ENCODE assay signal across 9 cellular contexts in the genomic region with DNA sequence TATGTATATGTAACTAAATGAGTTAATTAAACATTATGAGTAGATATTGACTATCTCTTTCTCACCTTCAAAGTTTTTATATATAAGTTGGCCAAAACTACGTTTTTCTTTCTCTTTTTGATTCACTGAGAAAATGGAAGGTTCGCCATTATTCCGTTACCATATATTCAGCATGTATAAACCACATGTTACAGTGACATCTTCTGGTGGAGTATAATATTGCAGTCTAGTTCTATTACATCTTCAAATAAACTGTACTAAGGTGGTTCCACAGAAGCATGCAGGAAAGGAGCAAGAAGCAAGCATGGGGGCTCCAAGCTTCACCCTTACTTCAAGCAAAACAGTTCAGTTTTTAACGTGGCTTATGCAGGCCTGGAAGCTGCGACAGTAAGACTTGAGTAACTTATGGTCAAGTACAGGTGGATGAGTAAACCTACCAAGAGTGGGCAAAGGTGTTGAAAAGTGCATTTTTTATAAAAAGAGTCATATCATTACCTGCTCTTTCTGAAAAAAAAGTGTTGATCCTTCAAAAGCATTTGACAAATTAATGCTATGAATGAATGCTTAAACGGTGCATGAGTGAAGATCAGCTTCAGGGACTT.
A peak's percentile ranks its signal among the peaks of the same experiment; 100 is the strongest.
DNase-seq lines count a peak whose midpoint lies in the region; ATAC-seq, FAIRE-seq and TF ChIP-seq lines count a peak whose summit lies in the region.
"Had no signal": no experiment of that assay in that cellular context is flagged by ENCODE, and none has a peak within 500 bp of the region (broad histone marks: within the 10 kb centered on the region; RNA-seq: fewer than 3 reads in every experiment).

No MANE protein-coding gene starts in this region.

- CTCF ChIA-PET in CD8-positive, alpha-beta T cell (lab: Charles Lee): interaction anchor here (0.6 to 1.5 kb wide), 6 partner anchors 11 to 33 kb away, joined by 3 to 5 read pairs (median 3); no protein-coding TSS in a partner anchor

- no peak overlapping the region for H3K4me3 ChIP-seq in CD8-positive, alpha-beta T cell (ENCODE audit: low read depth, low read length)
- H3K4me3 ChIP-seq in bronchial epithelial cell (ENCODE audit: low read depth, low read length): no peak overlapping the region

- peaks cover 17% of the 10 kb centered on the region for H3K27me3 Mint-ChIP-seq in CD8-positive, alpha-beta T cell (ENCODE audit: low read depth)
- peaks cover 3% of the 10 kb centered on the region for H3K27me3 Mint-ChIP-seq in type B pancreatic cell

- DNase-seq in CD8-positive, alpha-beta T cell: no peak
- DNase-seq in NCI-H82 treated with DMSO at 0.1 percent for 48 hours (lab: John Stamatoyannopoulos, UW; ENCODE audit: unreplicated experiment) (peak; percentile 63), bronchial epithelial cell (ENCODE audit: low read depth) (peak; percentile 74), left colon (no peak), type B pancreatic cell (ENCODE audit: extremely low spot score, unreplicated experiment) (no peak)

- no peak overlapping the region for H3K27ac Mint-ChIP-seq in CD8-positive, alpha-beta T cell
- no peak overlapping the region for H3K27ac Mint-ChIP-seq in type B pancreatic cell
- H3K27ac Mint-ChIP-seq: T-helper 1 cell treated with Interleukin-12 subunit alpha and Interleukin-12 subunit beta and Interleukin-4 antibody, amounts not matched to agents 30 μg/mL and 1 μg/mL, for 36 hours had no signal

- FAIRE-seq in bronchial epithelial cell (lab: Jason Lieb, UNC): no peak

- POLR2A ChIA-PET in CD8-positive, alpha-beta T cell (lab: Charles Lee): no interaction called here

- H3K4me1 ChIP-seq in CD8-positive, alpha-beta T cell (ENCODE audit: insufficient read depth, low read length): no peaks in the 10 kb centered on the region

- TF ChIP-seq CTCF in CD8-positive, alpha-beta T cell (IDR thresholded peaks at IDR 0.05): peak; percentile 86
- TF ChIP-seq CTCF in bronchial epithelial cell (IDR thresholded peaks at IDR 0.05; ENCODE audit: insufficient read depth, low read length, severe bottlenecking) (peak; percentile 49), type B pancreatic cell (conservative IDR thresholded peaks at IDR 0.05) (peak; percentile 91)

- H3K9me3 Mint-ChIP-seq in CD8-positive, alpha-beta T cell: no peaks in the 10 kb centered on the region
- peaks cover 4% of the 10 kb centered on the region for H3K9me3 Mint-ChIP-seq in type B pancreatic cell
- H3K9me3 Mint-ChIP-seq: T-helper 1 cell treated with Interleukin-12 subunit alpha and Interleukin-12 subunit beta and Interleukin-4 antibody, amounts not matched to agents 30 μg/mL and 1 μg/mL, for 36 hours had no signal

- H3K4me3 Mint-ChIP-seq in CD8-positive, alpha-beta T cell: no peak overlapping the region
- no peak overlapping the region for H3K4me3 Mint-ChIP-seq in type B pancreatic cell
- H3K4me3 Mint-ChIP-seq: T-helper 1 cell treated with Interleukin-12 subunit alpha and Interleukin-12 subunit beta and Interleukin-4 antibody, amounts not matched to agents 30 μg/mL and 1 μg/mL, for 36 hours had no signal

- no peak overlapping the region for H3K27ac ChIP-seq in CD8-positive, alpha-beta T cell (ENCODE audit: low read depth, low read length)

- no peaks in the 10 kb centered on the region for H3K36me3 ChIP-seq in CD8-positive, alpha-beta T cell (ENCODE audit: insufficient read depth, low read length)
- no peaks in the 10 kb centered on the region for H3K36me3 ChIP-seq in bronchial epithelial cell (ENCODE audit: control insufficient read depth, insufficient read depth, low read length)

- H3K9me3 ChIP-seq in CD8-positive, alpha-beta T cell (ENCODE audit: low read length): no peaks in the 10 kb centered on the region

- ATAC-seq in CD8-positive, alpha-beta T cell: peak; percentile 91
- ATAC-seq in GM19023 (IDR thresholded peaks at IDR 0.05; ENCODE audit: unreplicated experiment) (peak; percentile 66), HG03558 (IDR thresholded peaks at IDR 0.05; ENCODE audit: extremely low read depth, unreplicated experiment) (peak; percentile 75), left colon (peak; percentile 64), GM19397 (IDR thresholded peaks at IDR 0.05; ENCODE audit: unreplicated experiment) (no peak)

- peaks cover 3% of the 10 kb centered on the region for H3K4me1 Mint-ChIP-seq in CD8-positive, alpha-beta T cell (ENCODE audit: low read depth)
- H3K4me1 Mint-ChIP-seq in type B pancreatic cell (ENCODE audit: unreplicated experiment): peaks cover 4% of the 10 kb centered on the region

- H3K36me3 Mint-ChIP-seq in CD8-positive, alpha-beta T cell: no peaks in the 10 kb centered on the region
- no peaks in the 10 kb centered on the region for H3K36me3 Mint-ChIP-seq in type B pancreatic cell

- H3K27me3 ChIP-seq in CD8-positive, alpha-beta T cell (ENCODE audit: insufficient read depth, low read length): no peaks in the 10 kb centered on the region
- H3K27me3 ChIP-seq in bronchial epithelial cell (ENCODE audit: control insufficient read depth, insufficient read depth, low read length): no peaks in the 10 kb centered on the region

- intact Hi-C loops in CD8-positive, alpha-beta T cell (cut with DNase I, micrococcal nuclease): loop anchor here (1.0 to 10.0 kb wide), 5 partner anchors 532 to 1675 kb away; no protein-coding TSS in a partner anchor
- intact Hi-C loops in left colon (cut with DNase I, micrococcal nuclease): no loop called here

Comparison
In these comparisons a context has a peak if more than half of its experiments do, and no peak if none do; other contexts are left out.
1. DNase-seq: peak in NCI-H82 treated with DMSO at 0.1 percent for 48 hours (single experiment) and bronchial epithelial cell (single experiment); none in CD8-positive, alpha-beta T cell (0 of 7), left colon (0 of 2) and type B pancreatic cell (single experiment).
2. intact Hi-C loops: an anchor here in CD8-positive, alpha-beta T cell (1.0 to 10.0 kb wide); none called in left colon.
3. Peak in every context shown above with its lines, with median percentiles within 50 percentile points of each other: CTCF ChIP-seq.